8 cellular contexts compared by ENCODE assay signal in the genomic region with DNA sequence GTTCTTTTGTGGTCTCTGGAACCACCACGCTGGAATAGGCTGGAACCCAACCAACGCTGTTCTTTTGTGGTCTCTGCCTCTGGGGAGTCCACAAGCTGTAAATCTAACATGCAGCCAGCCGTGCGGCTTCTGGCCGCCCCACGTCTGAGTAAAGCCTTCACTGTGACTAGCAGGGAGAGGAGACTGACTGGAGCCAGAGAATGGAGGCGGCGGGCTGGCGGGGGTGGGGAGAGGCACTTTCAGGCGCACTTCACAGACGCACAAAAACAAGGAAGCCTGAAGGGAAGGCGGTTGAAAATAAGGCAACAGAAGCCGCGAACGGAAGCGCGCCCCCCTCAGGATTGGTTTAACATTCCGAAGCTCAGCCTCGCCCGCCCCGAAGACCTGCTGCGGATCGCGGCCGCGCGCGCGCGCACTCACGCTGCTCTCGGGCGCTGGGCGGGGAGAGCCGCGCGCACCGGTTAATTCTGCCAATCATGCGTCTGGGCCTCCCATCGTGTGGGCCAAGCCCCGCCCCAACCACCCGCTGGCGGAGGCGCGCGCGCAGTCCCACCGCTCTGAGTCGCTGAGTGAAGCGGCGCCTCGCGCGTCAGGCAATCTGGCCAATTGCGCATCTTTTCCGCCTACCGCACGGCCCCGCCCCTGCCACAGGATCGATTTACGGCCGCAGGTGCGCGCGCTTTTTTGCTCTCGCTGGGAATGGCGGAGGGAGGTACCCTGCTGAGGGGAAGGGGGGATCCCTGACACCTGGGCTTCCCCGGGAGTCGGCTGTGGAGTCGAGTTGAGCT.
DNase-seq lines count a peak whose midpoint lies in the region; ATAC-seq lines count a peak whose summit lies in the region.

A gene with protein sequence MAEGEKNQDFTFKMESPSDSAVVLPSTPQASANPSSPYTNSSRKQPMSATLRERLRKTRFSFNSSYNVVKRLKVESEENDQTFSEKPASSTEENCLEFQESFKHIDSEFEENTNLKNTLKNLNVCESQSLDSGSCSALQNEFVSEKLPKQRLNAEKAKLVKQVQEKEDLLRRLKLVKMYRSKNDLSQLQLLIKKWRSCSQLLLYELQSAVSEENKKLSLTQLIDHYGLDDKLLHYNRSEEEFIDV (plus strand): TSS at position 687 of the 788 bp plus-strand sequence. CDS start 13 bp downstream, at position 700.

- ATAC-seq in GM19372 (IDR thresholded peaks at IDR 0.05; ENCODE audit: low read depth, unreplicated experiment) (peak; percentile 86), HG03558 (IDR thresholded peaks at IDR 0.05; ENCODE audit: extremely low read depth, unreplicated experiment) (peak; percentile 68)

- DNase-seq in CD1c-positive myeloid dendritic cell (ENCODE audit: extremely low spot score) (peak; percentile 100), NCI-H748 (lab: John Stamatoyannopoulos, UW; ENCODE audit: unreplicated experiment) (peak; percentile 97), cortex of kidney (lab: John Stamatoyannopoulos, UW) (peak; percentile 63), left kidney (ENCODE audit: low read depth, low spot score) (peak; percentile 100)
- DNase-seq in activated CD4-positive, alpha-beta T cell treated with anti-CD3 and anti-CD28 coated beads, Interleukin-2, amount 50 U/mL, for 1 hour = peak; percentile 99
- peak; percentile 99 for DNase-seq in stimulated activated CD4-positive, alpha-beta T cell treated with anti-CD3 and anti-CD28 coated beads, Interleukin-2, amount 100 ng/mL, for 24 hours

Comparison
In these comparisons a context has a peak if more than half of its experiments do, and no peak if none do; other contexts are left out.
1. Peak in every context shown above with its lines: DNase-seq and ATAC-seq.